Comparison of ENCODE assay signal across 8 cellular contexts in the genomic region with DNA sequence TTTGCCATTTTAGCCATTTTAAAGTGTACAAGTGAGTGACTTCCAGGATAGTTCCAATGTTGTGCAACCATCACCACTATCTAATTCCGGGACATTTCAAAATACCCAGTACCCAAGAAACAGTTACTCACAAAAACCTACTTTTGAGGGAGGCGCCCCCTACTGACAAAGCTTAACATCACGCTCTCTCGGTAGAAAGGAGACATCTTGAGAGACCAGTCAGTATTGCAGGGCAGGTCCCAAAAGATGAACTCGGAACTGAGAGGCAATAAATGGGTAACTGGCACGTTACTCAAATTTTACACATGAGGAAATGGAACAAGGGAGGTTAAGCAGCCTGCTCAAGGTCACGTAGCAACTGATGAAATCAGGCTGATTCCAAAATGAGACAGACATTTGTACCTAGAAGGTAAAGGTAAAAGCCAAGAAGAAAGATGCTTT. TPM values are rescaled to one million over a fixed set of nuclear protein-coding genes. Genes with fewer than 3 reads are reported as not detected.
DNase-seq lines count a peak whose midpoint lies in the region; ATAC-seq, FAIRE-seq and TF ChIP-seq lines count a peak whose summit lies in the region.

No MANE protein-coding gene starts in this region.

- no peaks in the 10 kb centered on the region for H3K4me1 Mint-ChIP-seq in CD8-positive, alpha-beta T cell (ENCODE audit: low read depth)

- H3K27ac Mint-ChIP-seq in CD8-positive, alpha-beta T cell = no peak overlapping the region

- no peaks in the 10 kb centered on the region for H3K9me3 Mint-ChIP-seq in CD8-positive, alpha-beta T cell

- no peak overlapping the region for H2AFZ ChIP-seq in K562 (ENCODE audit: low read depth, low read length)

- H3K27me3 ChIP-seq in CD8-positive, alpha-beta T cell (ENCODE audit: insufficient read depth, low read length) = no peaks in the 10 kb centered on the region
- H3K27me3 ChIP-seq in HL-60 (ENCODE audit: insufficient read depth, poor library complexity, severe bottlenecking) (no peaks in the 10 kb centered on the region), K562 (ENCODE audit: control insufficient read depth in 2 of 2, insufficient read depth in 2 of 2, low read length in 2 of 2) (peaks cover 2 to 9% of the 10 kb centered on the region in 2 experiments; a peak in 2 of 5 replicates)

- CTCF ChIA-PET in CD8-positive, alpha-beta T cell (lab: Charles Lee) = interaction anchor here (0.8 to 5.2 kb wide), 14 partner anchors 10 to 1228 kb away, joined by 3 to 50 read pairs (median 4); a partner anchor contains a TSS
- CTCF ChIA-PET in K562 (lab: Yijun Ruan, JAX; ENCODE audit: low intra/inter-chr PET ratio) = no interaction called here

- H3K27me3 Mint-ChIP-seq in CD8-positive, alpha-beta T cell (ENCODE audit: low read depth) = peaks cover 1% of the 10 kb centered on the region

- intact Hi-C loops in CD8-positive, alpha-beta T cell (cut with DNase I, micrococcal nuclease) = no loop called here
- intact Hi-C loops in K562 (cut with micrococcal nuclease) = loop anchor here (5.0 to 10.0 kb wide), 2 partner anchors 77 to 994 kb away; no protein-coding TSS in a partner anchor

- H3K4me3 Mint-ChIP-seq in CD8-positive, alpha-beta T cell = no peak overlapping the region

- POLR2A ChIA-PET in CD8-positive, alpha-beta T cell (lab: Charles Lee) = no interaction called here
- POLR2A ChIA-PET in K562 (lab: Yijun Ruan, JAX) = interaction anchor here (1.0 to 1.8 kb wide), 2 partner anchors 8 to 12 kb away, joined by 3 to 6 read pairs; no protein-coding TSS in a partner anchor

- ATAC-seq in CD8-positive, alpha-beta T cell = peak; percentile 42
- peak; percentile 75 for ATAC-seq in GM19328 (IDR thresholded peaks at IDR 0.05; ENCODE audit: unreplicated experiment)
- peak; percentile 91 for ATAC-seq in K562
- ATAC-seq in left lobe of liver = peak; percentile 97

- peak; percentile 40 for TF ChIP-seq CTCF in CD8-positive, alpha-beta T cell (IDR thresholded peaks at IDR 0.05)
- TF ChIP-seq CTCF in HL-60 (IDR thresholded peaks at IDR 0.05; ENCODE audit: insufficient read depth, low read length) (peak; percentile 60), K562 (IDR thresholded peaks at IDR 0.05 in 2 of 3, conservative IDR thresholded peaks at IDR 0.05 in 1 of 3; ENCODE audit: insufficient read depth in 2 of 3, low read depth in 1 of 3, low read length in 3 of 3) (peak; percentile 80 to 99 (median 95))

- peak; percentile 30 to 63; a peak in 3 of 4 replicates for TF ChIP-seq RAD21 in K562 (CRISPR knock-in tag; conservative IDR thresholded peaks at IDR 0.05 in 1 of 2, IDR thresholded peaks at IDR 0.05 in 1 of 2)

- H3K9ac ChIP-seq in K562 (ENCODE audit: insufficient read depth in 1 of 2, low read depth in 2 of 2, low read length in 2 of 2) = no peak overlapping the region

- H3K4me3 ChIP-seq in CD8-positive, alpha-beta T cell (ENCODE audit: low read depth, low read length) = no peak overlapping the region
- H3K4me3 ChIP-seq in HL-60 (replicated peaks; ENCODE audit: insufficient read depth, low read length) (no peak overlapping the region), K562 (no peak overlapping the region)

- no peaks in the 10 kb centered on the region for H3K36me3 Mint-ChIP-seq in CD8-positive, alpha-beta T cell

- no peaks in the 10 kb centered on the region for H3K9me3 ChIP-seq in CD8-positive, alpha-beta T cell (ENCODE audit: low read length)
- no peaks in the 10 kb centered on the region for H3K9me3 ChIP-seq in K562 (replicated peaks; ENCODE audit: control insufficient read depth, insufficient read depth, low read depth, low read length)

- no peaks in the 10 kb centered on the region for H3K79me2 ChIP-seq in K562 (ENCODE audit: control insufficient read depth, insufficient read depth, low read length)

- FAIRE-seq in K562 (lab: Jason Lieb, UNC) = peak; percentile 57

- H3K36me3 ChIP-seq in CD8-positive, alpha-beta T cell (ENCODE audit: insufficient read depth, low read length) = no peaks in the 10 kb centered on the region
- H3K36me3 ChIP-seq in K562 (ENCODE audit: control insufficient read depth, insufficient read depth, low read length) = no peaks in the 10 kb centered on the region

- no peak for TF ChIP-seq POLR2A in K562 (conservative IDR thresholded peaks at IDR 0.05)

- H3K4me1 ChIP-seq in CD8-positive, alpha-beta T cell (ENCODE audit: insufficient read depth, low read length) = no peaks in the 10 kb centered on the region
- no peaks in the 10 kb centered on the region for H3K4me1 ChIP-seq in K562 (replicated peaks in 1 of 2; ENCODE audit: control insufficient read depth in 2 of 2, insufficient read depth in 2 of 2, low read length in 2 of 2)

- H3K4me2 ChIP-seq in K562 (ENCODE audit: insufficient read depth, low read length) = no peak overlapping the region

- in situ Hi-C loops in K562 (cut with MboI) = no loop called here

- TF ChIP-seq EP300 in K562 (IDR thresholded peaks at IDR 0.05; ENCODE audit: low read length) = no peak

- no TSS peak for BruUV-seq in K562 (replicated peaks; lab: Mats Ljungman, UMichigan)

- no peaks in the 10 kb centered on the region for H3K9me1 ChIP-seq in K562 (ENCODE audit: control insufficient read depth, insufficient read depth, low read length)

- H4K20me1 ChIP-seq in K562 (replicated peaks; ENCODE audit: control insufficient read depth, insufficient read depth, low read length) = no peaks in the 10 kb centered on the region

- WGBS in K562 (ENCODE audit: insufficient coverage, low coverage, missing lambda C conversion rate) = 2% methylated on average over 7 of the region's 7 CpGs

- no peak overlapping the region for H3K27ac ChIP-seq in CD8-positive, alpha-beta T cell (ENCODE audit: low read depth, low read length)
- H3K27ac ChIP-seq in HL-60 (replicated peaks) (no peak overlapping the region), K562 (ENCODE audit: extremely low read depth, low read depth, low read length) (no peak overlapping the region)

- DNase-seq in CD8-positive, alpha-beta T cell = peak in 3 of 7 experiments; percentile 29 to 47 (median 42)
- peak; percentile 59 to 72 for DNase-seq in HL-60 (ENCODE audit: low read depth in 1 of 2, low spot score in 1 of 2)
- DNase-seq in SW 1271 (lab: John Stamatoyannopoulos, UW) = peak; percentile 24 to 58
- DNase-seq in K562 (ENCODE audit: extremely low read depth in 1 of 4, low spot score in 3 of 4) = peak; percentile 29 to 68 (median 56)
- DNase-seq in left lobe of liver (ENCODE audit: low spot score) = peak; percentile 62
- peak; percentile 35 for DNase-seq in stimulated activated CD8-positive, alpha-beta memory T cell treated with anti-CD3 and anti-CD28 coated beads, Interleukin-7, amount 100 ng/mL, for 24 hours (ENCODE audit: low read depth)
- DNase-seq in retina = no peak

TF ChIP-seq in K562, 482 proteins besides CTCF, POLR2A, EP300 and RAD21 (continues in another document):
- TF ChIP-seq, protein P1, sequence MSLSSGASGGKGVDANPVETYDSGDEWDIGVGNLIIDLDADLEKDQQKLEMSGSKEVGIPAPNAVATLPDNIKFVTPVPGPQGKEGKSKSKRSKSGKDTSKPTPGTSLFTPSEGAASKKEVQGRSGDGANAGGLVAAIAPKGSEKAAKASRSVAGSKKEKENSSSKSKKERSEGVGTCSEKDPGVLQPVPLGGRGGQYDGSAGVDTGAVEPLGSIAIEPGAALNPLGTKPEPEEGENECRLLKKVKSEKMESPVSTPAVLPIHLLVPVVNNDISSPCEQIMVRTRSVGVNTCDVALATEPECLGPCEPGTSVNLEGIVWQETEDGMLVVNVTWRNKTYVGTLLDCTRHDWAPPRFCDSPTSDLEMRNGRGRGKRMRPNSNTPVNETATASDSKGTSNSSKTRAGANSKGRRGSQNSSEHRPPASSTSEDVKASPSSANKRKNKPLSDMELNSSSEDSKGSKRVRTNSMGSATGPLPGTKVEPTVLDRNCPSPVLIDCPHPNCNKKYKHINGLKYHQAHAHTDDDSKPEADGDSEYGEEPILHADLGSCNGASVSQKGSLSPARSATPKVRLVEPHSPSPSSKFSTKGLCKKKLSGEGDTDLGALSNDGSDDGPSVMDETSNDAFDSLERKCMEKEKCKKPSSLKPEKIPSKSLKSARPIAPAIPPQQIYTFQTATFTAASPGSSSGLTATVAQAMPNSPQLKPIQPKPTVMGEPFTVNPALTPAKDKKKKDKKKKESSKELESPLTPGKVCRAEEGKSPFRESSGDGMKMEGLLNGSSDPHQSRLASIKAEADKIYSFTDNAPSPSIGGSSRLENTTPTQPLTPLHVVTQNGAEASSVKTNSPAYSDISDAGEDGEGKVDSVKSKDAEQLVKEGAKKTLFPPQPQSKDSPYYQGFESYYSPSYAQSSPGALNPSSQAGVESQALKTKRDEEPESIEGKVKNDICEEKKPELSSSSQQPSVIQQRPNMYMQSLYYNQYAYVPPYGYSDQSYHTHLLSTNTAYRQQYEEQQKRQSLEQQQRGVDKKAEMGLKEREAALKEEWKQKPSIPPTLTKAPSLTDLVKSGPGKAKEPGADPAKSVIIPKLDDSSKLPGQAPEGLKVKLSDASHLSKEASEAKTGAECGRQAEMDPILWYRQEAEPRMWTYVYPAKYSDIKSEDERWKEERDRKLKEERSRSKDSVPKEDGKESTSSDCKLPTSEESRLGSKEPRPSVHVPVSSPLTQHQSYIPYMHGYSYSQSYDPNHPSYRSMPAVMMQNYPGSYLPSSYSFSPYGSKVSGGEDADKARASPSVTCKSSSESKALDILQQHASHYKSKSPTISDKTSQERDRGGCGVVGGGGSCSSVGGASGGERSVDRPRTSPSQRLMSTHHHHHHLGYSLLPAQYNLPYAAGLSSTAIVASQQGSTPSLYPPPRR (CRISPR knock-in tag; IDR thresholded peaks at IDR 0.05; ENCODE audit: borderline replicate concordance) = no peak
- TF ChIP-seq CEBPG (CRISPR knock-in tag; IDR thresholded peaks at IDR 0.05) (no peak), CEBPG (tag; conservative IDR thresholded peaks at IDR 0.05 in 1 of 2, IDR thresholded peaks at IDR 0.05 in 1 of 2) (peak; percentile 9 to 66; a peak in 3 of 4 replicates)

RNA-seq across cellular contexts. Expression of a gene that starts 50.0 kb away (rescaled TPM):
- total RNA-seq in CD8-positive, alpha-beta T cell = 1 to 10 TPM; 1.0 to 1.1 TPM
- total RNA-seq in K562 (2011; cell fraction: chromatin; rRNA removed; ENCODE audit: low replicate concordance) = not detected in 2 replicates
- not detected in 2 replicates for total RNA-seq in K562 (2011; cell fraction: nucleolus; rRNA removed)
- total RNA-seq in K562 (2011; cell fraction: nucleoplasm; rRNA removed) = not detected in 2 replicates
- not detected in 2 replicates for total RNA-seq in K562 (2014; rRNA removed)
- not detected in 2 replicates for total RNA-seq in K562 (2014; rRNA removed; fragmentation: Illumina TruSeq; extraction: Trizol)
- total RNA-seq in K562 (2015; rRNA removed; fragmentation: Illumina TruSeq; extraction: Trizol) = not detected in 2 replicates
- 0.09 and 0.16 TPM in 2 replicates for total RNA-seq in K562 (2021)
- polyA plus RNA-seq in K562 (2011; rRNA removed) = not detected in 2 replicates
- polyA plus RNA-seq in K562 (2011; cell fraction: cytosol; rRNA removed) = not detected in 2 replicates
- polyA plus RNA-seq in K562 (2011; cell fraction: nucleus; rRNA removed) = not detected in 2 replicates
- 0.03 TPM in 1 of 2 replicates, not detected in the other for polyA plus RNA-seq in K562 (2012)
- not detected in 2 replicates for polyA plus RNA-seq in K562 (2014; fragmentation: Illumina TruSeq; extraction: Trizol)
- not detected for polyA plus RNA-seq in K562 (2014; fragmentation: Nextera tagmentation; extraction: Ambion mirVana)
- polyA plus RNA-seq in K562 (2014; rRNA removed) = not detected in 2 replicates
- polyA minus RNA-seq in K562 (2011; rRNA and poly(A)+ RNA removed) = not detected in 2 replicates
- not detected in 2 replicates for polyA minus RNA-seq in K562 (2011; cell fraction: cytosol; rRNA and poly(A)+ RNA removed)
- not detected in 2 replicates for polyA minus RNA-seq in K562 (2011; cell fraction: nucleus; rRNA and poly(A)+ RNA removed)
- total RNA-seq in left lobe of liver = 0.38 TPM

Comparison
In these comparisons a context has a peak if more than half of its experiments do, and no peak if none do; other contexts are left out.
1. ATAC-seq: peak in every context shown above with its lines; median percentile 97 in left lobe of liver; 91 in K562; 75 in GM19328; 42 in CD8-positive, alpha-beta T cell.
2. CTCF ChIP-seq: peak in every context shown above with its lines; median percentile 95 in K562; 60 in HL-60; 40 in CD8-positive, alpha-beta T cell.